Comparison of ENCODE assay signal across 29 cellular contexts in genomic region chr20:9287062-9287461, GRCh38.
"Had no signal": no experiment of that assay in that cellular context is flagged by ENCODE, and none has a peak within 500 bp of the region (broad histone marks: within the 10 kb centered on the region; RNA-seq: fewer than 3 reads in every experiment).

No MANE protein-coding gene starts in this region.

- H3K9me3 Mint-ChIP-seq: dendritic cell treated with granulocyte-macrophage colony-stimulating factor and Interleukin-4, amounts not matched to agents 40 ng/mL and 50 ng/mL, for 4 days; endodermal cell had no signal

- H3K9me3 ChIP-seq: colonic mucosa, esophagus muscularis mucosa, heart right ventricle, ovary, psoas muscle, sigmoid colon, stomach, thyroid gland, vagina had no signal

- H3K4me3 Mint-ChIP-seq: dendritic cell treated with granulocyte-macrophage colony-stimulating factor and Interleukin-4, amounts not matched to agents 40 ng/mL and 50 ng/mL, for 4 days; endodermal cell; memory B cell; naive B cell; natural killer cell treated with Interleukin-12 subunit alpha and Interleukin-12 subunit beta and Interleukin-15 and Interleukin-18, amount 100 ng/mL, for 72 hours had no signal

- H3K4me1 ChIP-seq: colonic mucosa, psoas muscle, vagina had no signal

- H3K27ac ChIP-seq: colonic mucosa, esophagus muscularis mucosa, heart right ventricle, ovary, psoas muscle, sigmoid colon, skin epidermis, stomach, thyroid gland, vagina had no signal

- ATAC-seq: heart right ventricle; left lobe of liver; natural killer cell treated with Interleukin-12 subunit alpha and Interleukin-12 subunit beta and Interleukin-15 and Interleukin-18, amount 100 ng/mL, for 72 hours; psoas muscle; right cardiac atrium had no signal

- H3K4me1 Mint-ChIP-seq: endodermal cell, memory B cell, naive B cell had no signal

- H3K4me3 ChIP-seq: colonic mucosa, esophagus muscularis mucosa, heart right ventricle, lung, ovary, psoas muscle, sigmoid colon, skin epidermis, stomach, thyroid gland, vagina had no signal

- H3K27me3 ChIP-seq: colonic mucosa, esophagus muscularis mucosa, heart right ventricle, ovary, sigmoid colon, stomach, thyroid gland, vagina had no signal

- H3K27ac Mint-ChIP-seq: dendritic cell treated with granulocyte-macrophage colony-stimulating factor and Interleukin-4, amounts not matched to agents 40 ng/mL and 50 ng/mL, for 4 days; endodermal cell; memory B cell; naive B cell; natural killer cell treated with Interleukin-12 subunit alpha and Interleukin-12 subunit beta and Interleukin-15 and Interleukin-18, amount 100 ng/mL, for 72 hours had no signal

- H3K27me3 Mint-ChIP-seq: dendritic cell treated with granulocyte-macrophage colony-stimulating factor and Interleukin-4, amounts not matched to agents 40 ng/mL and 50 ng/mL, for 4 days; memory B cell; naive B cell had no signal

- DNase-seq: effector CD8-positive, alpha-beta T cell; endodermal cell; foreskin melanocyte; glutamatergic neuron; heart right ventricle; hippocampal formation; islet precursor cell; naive B cell; occipital lobe; ovary; posterior cingulate gyrus; psoas muscle; right cardiac atrium; sigmoid colon; stimulated activated CD4-positive, alpha-beta T cell treated with anti-CD3 and anti-CD28 coated beads, Interleukin-15, amount 100 ng/mL, for 24 hours; stimulated activated CD4-positive, alpha-beta T cell treated with anti-CD3 and anti-CD28 coated beads, Interleukin-2, amount 100 ng/mL, for 48 hours; stimulated activated naive CD4-positive, alpha-beta T cell treated with Interleukin-2 at 50 U/mL for 16 hours; trophoblast cell had no signal

- H3K36me3 Mint-ChIP-seq: memory B cell; naive B cell; natural killer cell treated with Interleukin-12 subunit alpha and Interleukin-12 subunit beta and Interleukin-15 and Interleukin-18, amount 100 ng/mL, for 72 hours had no signal

- H3K36me3 ChIP-seq: colonic mucosa, esophagus muscularis mucosa, heart right ventricle, ovary, sigmoid colon, stomach, thyroid gland, vagina had no signal
